19 cellular contexts compared by ENCODE assay signal in genomic region chr18:79585395-79586370, GRCh38.
DNase-seq lines count a peak whose midpoint lies in the region; ATAC-seq and TF ChIP-seq lines count a peak whose summit lies in the region.
"Had no signal": no experiment of that assay in that cellular context is flagged by ENCODE, and none has a peak within 500 bp of the region (broad histone marks: within the 10 kb centered on the region; RNA-seq: fewer than 3 reads in every experiment).

No MANE protein-coding gene starts in this region.

- H3K27me3 Mint-ChIP-seq in natural killer cell treated with Interleukin-12 subunit alpha and Interleukin-12 subunit beta and Interleukin-15 and Interleukin-18, amount 100 ng/mL, for 72 hours: no peaks in the 10 kb centered on the region
- H3K27me3 Mint-ChIP-seq in natural killer cell (ENCODE audit: low read depth in 2 of 2): peaks cover 0 to 3% of the 10 kb centered on the region in 2 donors
- H3K27me3 Mint-ChIP-seq in dendritic cell treated with granulocyte-macrophage colony-stimulating factor and Interleukin-4, amounts not matched to agents 40 ng/mL and 50 ng/mL, for 4 days: peaks cover 13% of the 10 kb centered on the region
- peaks cover 0 to 2% (median 0%) of the 10 kb centered on the region in 5 donors for H3K27me3 Mint-ChIP-seq in naive thymus-derived CD8-positive, alpha-beta T cell
- H3K27me3 Mint-ChIP-seq: activated CD8-positive, alpha-beta T cell treated with anti-CD3 and anti-CD28 coated beads for 36 hours had no signal

- H3K4me1 Mint-ChIP-seq in natural killer cell treated with Interleukin-12 subunit alpha and Interleukin-12 subunit beta and Interleukin-15 and Interleukin-18, amount 100 ng/mL, for 72 hours (ENCODE audit: low read depth in 2 of 2): no peaks in the 10 kb centered on the region
- no peaks in the 10 kb centered on the region for H3K4me1 Mint-ChIP-seq in natural killer cell
- H3K4me1 Mint-ChIP-seq in dendritic cell treated with granulocyte-macrophage colony-stimulating factor and Interleukin-4, amounts not matched to agents 40 ng/mL and 50 ng/mL, for 4 days (ENCODE audit: low read depth): peaks cover 7% of the 10 kb centered on the region
- peaks cover 0 to 2% (median 0%) of the 10 kb centered on the region in 4 donors for H3K4me1 Mint-ChIP-seq in naive thymus-derived CD8-positive, alpha-beta T cell

- peak; percentile 52 for DNase-seq in natural killer cell treated with Interleukin-12 subunit alpha and Interleukin-12 subunit beta and Interleukin-15 and Interleukin-18, amount 100 ng/mL, for 72 hours (ENCODE audit: low spot score)
- no peak for DNase-seq in natural killer cell
- DNase-seq in mesenteric fat pad (ENCODE audit: low spot score): peak; percentile 85
- DNase-seq in COR-L47 (lab: John Stamatoyannopoulos, UW): no peak
- no peak for DNase-seq in naive thymus-derived CD8-positive, alpha-beta T cell
- DNase-seq: activated CD8-positive, alpha-beta T cell treated with anti-CD3 and anti-CD28 coated beads for 36 hours; colonic mucosa; EL; erythroblast; HFFc6; NCI-H1417; NCI-H2171; NCI-H748 treated with DMSO at 0.1 percent for 48 hours; nephron progenitor cell had no signal

- no peak overlapping the region for H3K4me3 Mint-ChIP-seq in natural killer cell treated with Interleukin-12 subunit alpha and Interleukin-12 subunit beta and Interleukin-15 and Interleukin-18, amount 100 ng/mL, for 72 hours
- no peak overlapping the region for H3K4me3 Mint-ChIP-seq in natural killer cell
- H3K4me3 Mint-ChIP-seq in dendritic cell treated with granulocyte-macrophage colony-stimulating factor and Interleukin-4, amounts not matched to agents 40 ng/mL and 50 ng/mL, for 4 days: no peak overlapping the region
- no peak overlapping the region for H3K4me3 Mint-ChIP-seq in naive thymus-derived CD8-positive, alpha-beta T cell
- H3K4me3 Mint-ChIP-seq: activated CD8-positive, alpha-beta T cell treated with anti-CD3 and anti-CD28 coated beads for 36 hours; HFFc6; nephron progenitor cell had no signal

- intact Hi-C loops in natural killer cell (cut with micrococcal nuclease): loop anchor here (2.0 kb wide), 1 partner anchor 63 kb away; no protein-coding TSS in a partner anchor
- intact Hi-C loops in dendritic cell treated with granulocyte-macrophage colony-stimulating factor and Interleukin-4, amounts not matched to agents 40 ng/mL and 50 ng/mL, for 4 days (cut with micrococcal nuclease): no loop called here

- POLR2A ChIA-PET in naive thymus-derived CD8-positive, alpha-beta T cell (lab: Charles Lee): no interaction called here

- H3K9me3 Mint-ChIP-seq in natural killer cell treated with Interleukin-12 subunit alpha and Interleukin-12 subunit beta and Interleukin-15 and Interleukin-18, amount 100 ng/mL, for 72 hours: no peaks in the 10 kb centered on the region
- H3K9me3 Mint-ChIP-seq in natural killer cell: no peaks in the 10 kb centered on the region
- no peaks in the 10 kb centered on the region for H3K9me3 Mint-ChIP-seq in dendritic cell treated with granulocyte-macrophage colony-stimulating factor and Interleukin-4, amounts not matched to agents 40 ng/mL and 50 ng/mL, for 4 days
- H3K9me3 Mint-ChIP-seq in naive thymus-derived CD8-positive, alpha-beta T cell: no peaks in the 10 kb centered on the region
- H3K9me3 Mint-ChIP-seq: activated CD8-positive, alpha-beta T cell treated with anti-CD3 and anti-CD28 coated beads for 36 hours; activated T-helper 2 cell treated with anti-CD3 and anti-CD28 coated beads, Interferon-gamma antibody, Interleukin-2, Interleukin-4, amounts not matched to agents 10 μg/mL and 5 μg/mL and 100 μg/mL, durations not matched to agents 14 hours and 24 hours and 36 hours; nephron progenitor cell had no signal

- no peaks in the 10 kb centered on the region for H3K36me3 Mint-ChIP-seq in natural killer cell treated with Interleukin-12 subunit alpha and Interleukin-12 subunit beta and Interleukin-15 and Interleukin-18, amount 100 ng/mL, for 72 hours
- H3K36me3 Mint-ChIP-seq in natural killer cell: no peaks in the 10 kb centered on the region
- H3K36me3 Mint-ChIP-seq in dendritic cell treated with granulocyte-macrophage colony-stimulating factor and Interleukin-4, amounts not matched to agents 40 ng/mL and 50 ng/mL, for 4 days (ENCODE audit: low read depth): no peaks in the 10 kb centered on the region
- no peaks in the 10 kb centered on the region for H3K36me3 Mint-ChIP-seq in naive thymus-derived CD8-positive, alpha-beta T cell

- TF ChIP-seq CTCF in natural killer cell (IDR thresholded peaks at IDR 0.05): no peak

- ATAC-seq in natural killer cell treated with Interleukin-12 subunit alpha and Interleukin-12 subunit beta and Interleukin-15 and Interleukin-18, amount 100 ng/mL, for 72 hours: no peak
- ATAC-seq in natural killer cell (no peak), HG03196 (IDR thresholded peaks at IDR 0.05; ENCODE audit: unreplicated experiment) (no peak), HG03159 (IDR thresholded peaks at IDR 0.05; ENCODE audit: unreplicated experiment) (no peak)
- no peak for ATAC-seq in naive thymus-derived CD8-positive, alpha-beta T cell
- ATAC-seq: activated CD8-positive, alpha-beta T cell treated with anti-CD3 and anti-CD28 coated beads for 36 hours; gastroesophageal sphincter had no signal

- H3K27ac Mint-ChIP-seq in natural killer cell treated with Interleukin-12 subunit alpha and Interleukin-12 subunit beta and Interleukin-15 and Interleukin-18, amount 100 ng/mL, for 72 hours: no peak overlapping the region
- H3K27ac Mint-ChIP-seq in natural killer cell: no peak overlapping the region
- peak overlapping the region; percentile 3 for H3K27ac Mint-ChIP-seq in dendritic cell treated with granulocyte-macrophage colony-stimulating factor and Interleukin-4, amounts not matched to agents 40 ng/mL and 50 ng/mL, for 4 days
- H3K27ac Mint-ChIP-seq in naive thymus-derived CD8-positive, alpha-beta T cell: no peak overlapping the region
- H3K27ac Mint-ChIP-seq: activated CD8-positive, alpha-beta T cell treated with anti-CD3 and anti-CD28 coated beads for 36 hours; activated T-helper 2 cell treated with anti-CD3 and anti-CD28 coated beads, Interferon-gamma antibody, Interleukin-2, Interleukin-4, amounts not matched to agents 10 μg/mL and 5 μg/mL and 100 μg/mL, durations not matched to agents 14 hours and 24 hours and 36 hours; HFFc6; nephron progenitor cell had no signal

Comparison
In these comparisons a context has a peak if more than half of its experiments do, and no peak if none do; other contexts are left out.
1. DNase-seq: peak in natural killer cell treated with Interleukin-12 subunit alpha and Interleukin-12 subunit beta and Interleukin-15 and Interleukin-18, amount 100 ng/mL, for 72 hours (single experiment) and mesenteric fat pad (single experiment); none in natural killer cell (single experiment), COR-L47 (single experiment) and naive thymus-derived CD8-positive, alpha-beta T cell (0 of 10).